ENCODE assay signal across 1 cellular context in the genomic region with DNA sequence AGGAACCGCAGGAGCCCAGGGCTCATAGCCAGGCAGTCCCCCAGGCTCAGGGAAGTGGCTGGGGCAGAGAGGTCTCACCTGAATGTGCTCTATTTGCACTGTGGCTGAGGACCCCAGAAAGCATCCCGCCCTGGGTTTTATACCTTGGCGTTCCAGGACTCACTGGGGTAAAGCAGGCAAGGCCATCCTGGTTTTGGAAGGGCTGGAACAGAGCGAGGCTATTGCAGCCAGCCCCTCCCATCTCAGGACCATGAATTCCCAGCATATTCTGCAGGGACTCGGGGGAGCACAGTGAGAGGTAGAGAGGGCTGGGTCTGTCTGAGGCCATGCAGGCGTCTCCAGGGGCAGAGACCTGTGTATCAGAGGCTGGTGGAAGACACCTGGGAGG.
TF ChIP-seq lines count a peak whose summit lies in the region.

No MANE protein-coding gene starts in this region.

TF ChIP-seq in WTC11, 78 proteins besides CTCF, POLR2A, EP300 and RAD21 (continued from another document):
- TF ChIP-seq, protein P1, sequence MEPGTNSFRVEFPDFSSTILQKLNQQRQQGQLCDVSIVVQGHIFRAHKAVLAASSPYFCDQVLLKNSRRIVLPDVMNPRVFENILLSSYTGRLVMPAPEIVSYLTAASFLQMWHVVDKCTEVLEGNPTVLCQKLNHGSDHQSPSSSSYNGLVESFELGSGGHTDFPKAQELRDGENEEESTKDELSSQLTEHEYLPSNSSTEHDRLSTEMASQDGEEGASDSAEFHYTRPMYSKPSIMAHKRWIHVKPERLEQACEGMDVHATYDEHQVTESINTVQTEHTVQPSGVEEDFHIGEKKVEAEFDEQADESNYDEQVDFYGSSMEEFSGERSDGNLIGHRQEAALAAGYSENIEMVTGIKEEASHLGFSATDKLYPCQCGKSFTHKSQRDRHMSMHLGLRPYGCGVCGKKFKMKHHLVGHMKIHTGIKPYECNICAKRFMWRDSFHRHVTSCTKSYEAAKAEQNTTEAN (CRISPR knock-in tag; IDR thresholded peaks at IDR 0.05) = no peak
- no peak for TF ChIP-seq TEAD1 (CRISPR knock-in tag; IDR thresholded peaks at IDR 0.05)
- no peak for TF ChIP-seq IRF1 (CRISPR knock-in tag; IDR thresholded peaks at IDR 0.05)
- TF ChIP-seq ZNF281 (CRISPR knock-in tag; IDR thresholded peaks at IDR 0.05) = no peak
- no peak for TF ChIP-seq AFF4 (CRISPR knock-in tag; IDR thresholded peaks at IDR 0.05; ENCODE audit: borderline replicate concordance)
- no peak for TF ChIP-seq ELF4 (CRISPR knock-in tag; IDR thresholded peaks at IDR 0.05; ENCODE audit: low read depth)
- TF ChIP-seq, protein P2, sequence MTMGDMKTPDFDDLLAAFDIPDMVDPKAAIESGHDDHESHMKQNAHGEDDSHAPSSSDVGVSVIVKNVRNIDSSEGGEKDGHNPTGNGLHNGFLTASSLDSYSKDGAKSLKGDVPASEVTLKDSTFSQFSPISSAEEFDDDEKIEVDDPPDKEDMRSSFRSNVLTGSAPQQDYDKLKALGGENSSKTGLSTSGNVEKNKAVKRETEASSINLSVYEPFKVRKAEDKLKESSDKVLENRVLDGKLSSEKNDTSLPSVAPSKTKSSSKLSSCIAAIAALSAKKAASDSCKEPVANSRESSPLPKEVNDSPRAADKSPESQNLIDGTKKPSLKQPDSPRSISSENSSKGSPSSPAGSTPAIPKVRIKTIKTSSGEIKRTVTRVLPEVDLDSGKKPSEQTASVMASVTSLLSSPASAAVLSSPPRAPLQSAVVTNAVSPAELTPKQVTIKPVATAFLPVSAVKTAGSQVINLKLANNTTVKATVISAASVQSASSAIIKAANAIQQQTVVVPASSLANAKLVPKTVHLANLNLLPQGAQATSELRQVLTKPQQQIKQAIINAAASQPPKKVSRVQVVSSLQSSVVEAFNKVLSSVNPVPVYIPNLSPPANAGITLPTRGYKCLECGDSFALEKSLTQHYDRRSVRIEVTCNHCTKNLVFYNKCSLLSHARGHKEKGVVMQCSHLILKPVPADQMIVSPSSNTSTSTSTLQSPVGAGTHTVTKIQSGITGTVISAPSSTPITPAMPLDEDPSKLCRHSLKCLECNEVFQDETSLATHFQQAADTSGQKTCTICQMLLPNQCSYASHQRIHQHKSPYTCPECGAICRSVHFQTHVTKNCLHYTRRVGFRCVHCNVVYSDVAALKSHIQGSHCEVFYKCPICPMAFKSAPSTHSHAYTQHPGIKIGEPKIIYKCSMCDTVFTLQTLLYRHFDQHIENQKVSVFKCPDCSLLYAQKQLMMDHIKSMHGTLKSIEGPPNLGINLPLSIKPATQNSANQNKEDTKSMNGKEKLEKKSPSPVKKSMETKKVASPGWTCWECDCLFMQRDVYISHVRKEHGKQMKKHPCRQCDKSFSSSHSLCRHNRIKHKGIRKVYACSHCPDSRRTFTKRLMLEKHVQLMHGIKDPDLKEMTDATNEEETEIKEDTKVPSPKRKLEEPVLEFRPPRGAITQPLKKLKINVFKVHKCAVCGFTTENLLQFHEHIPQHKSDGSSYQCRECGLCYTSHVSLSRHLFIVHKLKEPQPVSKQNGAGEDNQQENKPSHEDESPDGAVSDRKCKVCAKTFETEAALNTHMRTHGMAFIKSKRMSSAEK (CRISPR knock-in tag; IDR thresholded peaks at IDR 0.05; ENCODE audit: borderline replicate concordance) = no peak
- no peak for TF ChIP-seq ATF2 (CRISPR knock-in tag; IDR thresholded peaks at IDR 0.05; ENCODE audit: borderline replicate concordance, low read depth)
